In genomic region chr7:90383422-90383821, GRCh38 we compare ENCODE assay signal across 20 cellular contexts. TPM values are rescaled to one million over a fixed set of nuclear protein-coding genes. Genes with fewer than 3 reads are reported as not detected.
DNase-seq lines count a peak whose midpoint lies in the region; ATAC-seq and TF ChIP-seq lines count a peak whose summit lies in the region.
"Had no signal": no experiment of that assay in that cellular context is flagged by ENCODE, and none has a peak within 500 bp of the region (broad histone marks: within the 10 kb centered on the region; RNA-seq: fewer than 3 reads in every experiment).

No MANE protein-coding gene starts in this region.

- no peak overlapping the region for H3K4me3 Mint-ChIP-seq in osteocyte (ENCODE audit: unreplicated experiment)
- no peak overlapping the region for H3K4me3 Mint-ChIP-seq in glutamatergic neuron (ENCODE audit: unreplicated experiment)
- H3K4me3 Mint-ChIP-seq: endodermal cell, WTC11 had no signal

- H3K9me3 ChIP-seq in GM23248 (ENCODE audit: low read depth) = no peaks in the 10 kb centered on the region

- H3K4me2 ChIP-seq in GM23248 (ENCODE audit: unreplicated experiment) = peak overlapping the region; percentile 68
- H3K4me2 ChIP-seq: hepatocyte, KMS-11 had no signal

- CTCF ChIA-PET in RWPE1 (lab: Yijun Ruan, JAX) = no interaction called here

- WGBS in GM23248 (ENCODE audit: low coverage in 1 of 2, low lambda C conversion rate in 2 of 2, missing lambda C conversion rate in 2 of 2), 2 experiments = 0 to 4% methylated on average over 1 of the region's 1 CpG

- H3K27ac ChIP-seq in GM23248 (peak overlapping the region; percentile 85), RWPE1 (no peak overlapping the region), epithelial cell of prostate (peak overlapping the region; percentile 97)
- H3K27ac ChIP-seq: cardiac muscle cell, hepatocyte, KMS-11 had no signal

- H3K36me3 ChIP-seq in GM23248 (ENCODE audit: low read depth) = peaks cover 43% of the 10 kb centered on the region

- H3K9me3 Mint-ChIP-seq in osteocyte (ENCODE audit: unreplicated experiment) (peaks cover 19% of the 10 kb centered on the region), glutamatergic neuron (ENCODE audit: unreplicated experiment) (peaks cover 2% of the 10 kb centered on the region)
- H3K9me3 Mint-ChIP-seq: endodermal cell, WTC11 had no signal

- no peak for TF ChIP-seq CTCF in RWPE1 (conservative IDR thresholded peaks at IDR 0.05; ENCODE audit: low read depth)
- no peak for TF ChIP-seq CTCF in osteocyte (IDR thresholded peaks at IDR 0.05)
- no peak for TF ChIP-seq CTCF in glutamatergic neuron (IDR thresholded peaks at IDR 0.05; ENCODE audit: partially characterized antibody, unreplicated experiment)

- H3K4me3 ChIP-seq in GM23248 = peak overlapping the region; percentile 41
- H3K4me3 ChIP-seq: cardiac muscle cell, hepatocyte had no signal

- H3K4me1 Mint-ChIP-seq in osteocyte (ENCODE audit: unreplicated experiment) (peaks cover 19% of the 10 kb centered on the region), glutamatergic neuron (ENCODE audit: low read depth, unreplicated experiment) (no peaks in the 10 kb centered on the region)
- H3K4me1 Mint-ChIP-seq: endodermal cell, WTC11 had no signal

- H2AFZ ChIP-seq in GM23248 = peak overlapping the region; percentile 73; the same call in 1 of the 2 replicates
- H2AFZ ChIP-seq: hepatocyte had no signal

- H3K9me2 ChIP-seq in GM23248 (ENCODE audit: insufficient read depth) = no peaks in the 10 kb centered on the region

- ATAC-seq in stimulated activated naive CD8-positive, alpha-beta T cell treated with anti-CD3 and anti-CD28 coated beads, Interleukin-15, Interleukin-2, amounts not matched to agents 100 U/mL and 50 U/mL, for 24 hours = no peak
- ATAC-seq: WTC11 had no signal

- DNase-seq in GM23248 = peak; percentile 73
- peak; percentile 70 for DNase-seq in RWPE1 (ENCODE audit: low spot score)
- no peak for DNase-seq in epithelial cell of prostate (ENCODE audit: low read depth, low spot score)
- DNase-seq in osteocyte (ENCODE audit: extremely low spot score, unreplicated experiment) = no peak
- DNase-seq in stimulated activated naive CD8-positive, alpha-beta T cell treated with anti-CD3 and anti-CD28 coated beads, Interleukin-15, Interleukin-2, amounts not matched to agents 100 U/mL and 50 U/mL, for 24 hours = no peak
- DNase-seq in glutamatergic neuron = no peak
- DNase-seq in activated naive CD4-positive, alpha-beta T cell (lab: John Stamatoyannopoulos, UW) = no peak
- no peak for DNase-seq in cerebellar cortex (ENCODE audit: low spot score)
- DNase-seq: activated naive CD4-positive, alpha-beta T cell treated with Interleukin-2 at 50 U/mL for 16 hours; DND-41; endodermal cell; NCI-H146; NCI-H446; OCI-M1; stimulated activated CD4-positive, alpha-beta T cell treated with anti-CD3 and anti-CD28 coated beads, Interleukin-15, amount 100 ng/mL, for 24 hours; T-helper 1 cell had no signal

- H3K27ac Mint-ChIP-seq in osteocyte (ENCODE audit: unreplicated experiment) (peak overlapping the region; percentile 44), glutamatergic neuron (ENCODE audit: unreplicated experiment) (no peak overlapping the region)
- H3K27ac Mint-ChIP-seq: endodermal cell, WTC11 had no signal

- H3K27me3 Mint-ChIP-seq in osteocyte (ENCODE audit: unreplicated experiment) (no peaks in the 10 kb centered on the region), glutamatergic neuron (ENCODE audit: unreplicated experiment) (no peaks in the 10 kb centered on the region)

- H3K79me2 ChIP-seq in GM23248 (ENCODE audit: insufficient read depth) = no peaks in the 10 kb centered on the region
- H3K79me2 ChIP-seq: hepatocyte had no signal

- H3K9ac ChIP-seq in GM23248 = peak overlapping the region; percentile 44
- H3K9ac ChIP-seq: KMS-11 had no signal

- in situ Hi-C loops in GM23248 (cut with MboI) = no loop called here

- no peaks in the 10 kb centered on the region for H4K20me1 ChIP-seq in GM23248 (ENCODE audit: insufficient read depth)

- no peaks in the 10 kb centered on the region for H3K27me3 ChIP-seq in GM23248 (replicated peaks; ENCODE audit: insufficient read depth)
- H3K27me3 ChIP-seq: cardiac muscle cell, hepatocyte had no signal

- POLR2A ChIA-PET in RWPE1 (lab: Yijun Ruan, JAX; ENCODE audit: low non-redundant PET) = no interaction called here

- peaks cover 44% of the 10 kb centered on the region for H3F3A ChIP-seq in GM23248 (ENCODE audit: insufficient read depth)

- H3K36me3 Mint-ChIP-seq in osteocyte (ENCODE audit: unreplicated experiment) (peaks cover 62% of the 10 kb centered on the region), glutamatergic neuron (ENCODE audit: unreplicated experiment) (peaks cover 6% of the 10 kb centered on the region)

- peaks cover 34% of the 10 kb centered on the region for H3K4me1 ChIP-seq in GM23248 (ENCODE audit: insufficient read depth)

RNA-seq across cellular contexts. Expression of gene CLDN12, which starts 19.8 kb away (rescaled TPM):
- total RNA-seq in GM23248 (2014; rRNA removed; shearing (Covaris generic)) = 35.6 and 38.3 TPM in 2 replicates
- 24.1 and 24.3 TPM in 2 replicates for polyA plus RNA-seq in GM23248 (2016; fragmentation: Nextera tagmentation; extraction: Ambion mirVana)
- 20.9 and 28.9 TPM in 2 replicates for total RNA-seq in osteocyte
- 53.9 TPM for total RNA-seq in glutamatergic neuron (ENCODE audit: unreplicated experiment)

RNA-seq across cellular contexts. Expression of gene GTPBP10, which starts 36.9 kb away (rescaled TPM):
- total RNA-seq in GM23248 (2014; rRNA removed; shearing (Covaris generic)) = 15.0 and 24.5 TPM in 2 replicates
- polyA plus RNA-seq in GM23248 (2016; fragmentation: Nextera tagmentation; extraction: Ambion mirVana) = 21.8 and 24.6 TPM in 2 replicates
- total RNA-seq in osteocyte = 19.5 and 19.6 TPM in 2 replicates
- total RNA-seq in glutamatergic neuron (ENCODE audit: unreplicated experiment) = 18.7 TPM

Comparison
In these comparisons a context has a peak if more than half of its experiments do, and no peak if none do; other contexts are left out.
1. DNase-seq: peak in GM23248 (single experiment) and RWPE1 (single experiment); none in epithelial cell of prostate (single experiment), osteocyte (single experiment), stimulated activated naive CD8-positive, alpha-beta T cell treated with anti-CD3 and anti-CD28 coated beads, Interleukin-15, Interleukin-2, amounts not matched to agents 100 U/mL and 50 U/mL, for 24 hours (single experiment), glutamatergic neuron (single experiment), activated naive CD4-positive, alpha-beta T cell (0 of 4) and cerebellar cortex (single experiment).